8 cellular contexts compared by ENCODE assay signal in the genomic region with DNA sequence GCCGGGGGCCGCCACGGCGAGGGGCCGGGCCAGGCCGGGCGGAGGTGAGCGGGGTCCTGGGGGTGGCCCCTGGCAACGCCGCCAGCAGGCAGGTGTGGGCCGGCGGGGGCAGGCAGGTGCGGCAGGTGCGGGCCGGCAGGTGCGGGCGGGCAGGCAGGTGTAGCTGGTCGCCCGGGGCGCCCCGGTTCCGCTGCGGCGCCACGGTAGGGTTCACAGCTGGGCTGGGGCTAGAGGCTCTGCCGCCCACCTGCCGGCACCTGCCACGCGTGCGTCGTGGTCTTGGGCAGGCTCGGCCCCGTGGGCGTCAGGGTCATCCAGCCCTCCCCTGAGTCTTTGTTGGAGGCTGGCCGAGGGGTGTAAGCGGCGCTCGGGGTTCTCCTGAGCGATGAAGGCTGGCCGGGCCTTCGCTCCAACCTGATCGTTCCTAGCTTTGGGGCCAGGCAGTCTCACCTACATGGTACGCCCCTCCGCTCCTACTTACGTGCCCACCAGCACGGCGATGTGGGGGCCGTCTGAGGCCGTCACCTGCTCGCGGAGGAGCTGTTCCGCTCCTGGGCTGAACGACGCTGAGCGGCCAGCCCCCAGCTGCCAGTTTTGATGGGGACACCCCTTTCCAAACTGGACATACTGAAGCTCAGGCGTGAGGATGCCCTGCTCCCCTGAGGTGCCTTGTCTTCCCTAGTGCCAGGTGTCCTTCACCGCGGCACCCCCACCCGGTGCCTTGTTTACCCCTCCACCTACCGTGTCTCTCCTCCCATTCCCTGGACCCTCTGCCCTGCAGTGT. TPM values are rescaled to one million over a fixed set of nuclear protein-coding genes. Genes with fewer than 3 reads are reported as not detected.
DNase-seq lines count a peak whose midpoint lies in the region; ATAC-seq, FAIRE-seq and TF ChIP-seq lines count a peak whose summit lies in the region.

No MANE protein-coding gene starts in this region.

- H3K79me1 ChIP-seq in mesenchymal stem cell (replicated peaks; ENCODE audit: low read length, poor library complexity, severe bottlenecking) = peaks cover 8% of the 10 kb centered on the region

- H4K8ac ChIP-seq in mesenchymal stem cell (ENCODE audit: low read length) = peak overlapping the region; percentile 79

- no peaks in the 10 kb centered on the region for H3K9me3 ChIP-seq in GM12878 (replicated peaks; ENCODE audit: control insufficient read depth, insufficient read depth, low read length)
- H3K9me3 ChIP-seq in mesenchymal stem cell (ENCODE audit: control insufficient read depth, low read length) = no peaks in the 10 kb centered on the region
- H3K9me3 ChIP-seq in upper lobe of left lung = no peaks in the 10 kb centered on the region

- TF ChIP-seq EP300 in GM12878 (IDR thresholded peaks at IDR 0.05; ENCODE audit: borderline replicate concordance in 1 of 2, control insufficient read depth in 1 of 2, low read depth in 2 of 2, low read length in 2 of 2) = no peak
- TF ChIP-seq EP300 in upper lobe of left lung (IDR thresholded peaks at IDR 0.05) = no peak

- no peak overlapping the region for H2AFZ ChIP-seq in GM12878 (ENCODE audit: control insufficient read depth, low read depth, low read length)
- H2AFZ ChIP-seq in mesenchymal stem cell (ENCODE audit: low read depth, low read length) = peak overlapping the region; percentile 65

- DNase-seq in NCI-H2081 (lab: John Stamatoyannopoulos, UW) = peak; percentile 87 to 88
- no peak for DNase-seq in NCI-H2081 treated with DMSO at 0.1 percent for 48 hours (lab: John Stamatoyannopoulos, UW)
- no peak for DNase-seq in LNCaP clone FGC (ENCODE audit: low read depth)
- DNase-seq in GM12878 (ENCODE audit: low read depth, low spot score) = no peak
- DNase-seq in mesenchymal stem cell = no peak
- peak in 1 of 2 donors; percentile 75 for DNase-seq in upper lobe of left lung
- no peak for DNase-seq in AG20443 (ENCODE audit: low spot score)

- H3K4me2 ChIP-seq in GM12878 (ENCODE audit: control insufficient read depth, insufficient read depth) (peak overlapping the region; percentile 35), mesenchymal stem cell (ENCODE audit: low read length, poor library complexity, severe bottlenecking) (peak overlapping the region; percentile 87)

- peak overlapping the region in 1 of 2 experiments; percentile 43 for H2BK12ac ChIP-seq in mesenchymal stem cell (ENCODE audit: low read length in 2 of 2)

- H3K27me3 ChIP-seq in GM12878 (replicated peaks in 1 of 2; ENCODE audit: control insufficient read depth in 2 of 2, insufficient read depth in 2 of 2, low read length in 1 of 2) = no peaks in the 10 kb centered on the region
- no peaks in the 10 kb centered on the region for H3K27me3 ChIP-seq in mesenchymal stem cell (ENCODE audit: control insufficient read depth in 1 of 2, insufficient read depth in 1 of 2, low read length in 2 of 2)
- no peaks in the 10 kb centered on the region for H3K27me3 ChIP-seq in upper lobe of left lung

- peak; percentile 9 for ATAC-seq in GM21619 (IDR thresholded peaks at IDR 0.05; ENCODE audit: unreplicated experiment)
- ATAC-seq in GM12878 = peak; percentile 9
- ATAC-seq in upper lobe of left lung (ENCODE audit: low FRiP score in 2 of 2) = no peak

- in situ Hi-C loops in GM12878 (cut with MboI) = no loop called here

- CTCF ChIA-PET in GM12878 (lab: Yijun Ruan, JAX) = interaction anchor here (1.1 to 4.1 kb wide), 7 partner anchors 14 to 387 kb away, joined by 3 to 23 read pairs (median 10); partner anchors contain the start of gene H2AZ2

- TF ChIP-seq CTCF in LNCaP clone FGC (IDR thresholded peaks at IDR 0.05; ENCODE audit: control insufficient read depth, extremely low read depth, insufficient read depth) = no peak
- no peak for TF ChIP-seq CTCF in GM12878 (IDR thresholded peaks at IDR 0.05 in 2 of 3, conservative IDR thresholded peaks at IDR 0.05 in 1 of 3; ENCODE audit: control insufficient read depth in 2 of 3, extremely low read depth in 1 of 3, insufficient read depth in 1 of 3, low read depth in 3 of 3, low read length in 3 of 3)
- no peak for TF ChIP-seq CTCF in upper lobe of left lung (IDR thresholded peaks at IDR 0.05)

- H2BK5ac ChIP-seq in mesenchymal stem cell (ENCODE audit: low read depth, low read length, poor library complexity, severe bottlenecking) = no peak overlapping the region

- H3K23ac ChIP-seq in mesenchymal stem cell (ENCODE audit: low read length in 2 of 2) = peak overlapping the region in 1 of 2 experiments; percentile 83

- peak overlapping the region in 1 of 2 experiments; percentile 99 for H3K14ac ChIP-seq in mesenchymal stem cell (ENCODE audit: low read length in 2 of 2)

- H3K4me1 ChIP-seq in GM12878 (ENCODE audit: control insufficient read depth, insufficient read depth, low read length) (peaks cover 22% of the 10 kb centered on the region), mesenchymal stem cell (ENCODE audit: control insufficient read depth, insufficient read depth, low read depth, low read length) (peaks cover 22% of the 10 kb centered on the region), upper lobe of left lung (peaks cover 36 to 48% (median 40%) of the 10 kb centered on the region in 4 donors)

- no peak for TF ChIP-seq RAD21 in GM12878 (IDR thresholded peaks at IDR 0.05; ENCODE audit: insufficient read depth, low read depth, low read length)

- H3K4ac ChIP-seq in mesenchymal stem cell (ENCODE audit: low read depth in 1 of 2, low read length in 2 of 2) = peak overlapping the region; percentile 88 to 90

- whole genome bisulfite sequencing in GM12878 (ENCODE audit: insufficient coverage, insufficient replicate concordance, low lambda C conversion rate, missing lambda C conversion rate) = 2% methylated on average over 53 of the region's 60 CpGs
- 7% methylated on average over 46 of the region's 60 CpGs for whole genome bisulfite sequencing in mesenchymal stem cell
- WGBS in upper lobe of left lung, 2 donors = 1 to 4% methylated on average over 6 to 21 of the region's 60 CpGs

- POLR2A ChIA-PET in GM12878 (lab: Charles Lee) = interaction anchor here (0.6 to 5.1 kb wide), 20 partner anchors 11 to 277 kb away, joined by 3 to 55 read pairs (median 9); partner anchors contain the start of genes CCM2, H2AZ2, OGDH and PURB

- H3K27ac ChIP-seq in GM12878 (ENCODE audit: control insufficient read depth, insufficient read depth) = peak overlapping the region; percentile 92
- H3K27ac ChIP-seq in mesenchymal stem cell (ENCODE audit: low read length, poor library complexity, severe bottlenecking) = no peak overlapping the region
- peak overlapping the region; percentile 95 to 98 (median 97) for H3K27ac ChIP-seq in upper lobe of left lung

- H3K36me3 ChIP-seq in GM12878 (ENCODE audit: control insufficient read depth in 2 of 2, insufficient read depth in 2 of 2, low read length in 1 of 2) (peaks cover 0 to 7% of the 10 kb centered on the region in 2 experiments; a peak in 2 of 4 replicates), mesenchymal stem cell (ENCODE audit: control insufficient read depth in 1 of 2, insufficient read depth in 2 of 2, low read depth in 1 of 2, low read length in 2 of 2) (peaks cover 4 to 7% of the 10 kb centered on the region in 2 experiments), upper lobe of left lung (peaks cover 0 to 4% (median 1%) of the 10 kb centered on the region in 4 donors)

- peak overlapping the region; percentile 78 for H2BK15ac ChIP-seq in mesenchymal stem cell (ENCODE audit: low read depth, poor library complexity, severe bottlenecking)

- peak overlapping the region in 1 of 2 experiments; percentile 87 for H3K18ac ChIP-seq in mesenchymal stem cell (ENCODE audit: low read depth in 1 of 2, low read length in 2 of 2)

- peak overlapping the region; percentile 44 for H2AK5ac ChIP-seq in mesenchymal stem cell (ENCODE audit: low read length, severe bottlenecking)

- SMC1A ChIA-PET in GM12878 (lab: Charles Lee; ENCODE audit: uncharacterized antibody, unreplicated experiment) = interaction anchor here (0.6 to 5.4 kb wide), 16 partner anchors 13 to 175 kb away, joined by 3 to 79 read pairs (median 4); partner anchors contain the start of genes DDX56 and OGDH

- H4K20me1 ChIP-seq in GM12878 (ENCODE audit: control insufficient read depth, insufficient read depth) = no peaks in the 10 kb centered on the region

- H3K4me3 ChIP-seq in LNCaP clone FGC (ENCODE audit: low read depth, low read length) = peak overlapping the region; percentile 80
- H3K4me3 ChIP-seq in GM12878 = peak overlapping the region; percentile 92
- peak overlapping the region; percentile 94 to 97 for H3K4me3 ChIP-seq in mesenchymal stem cell (ENCODE audit: insufficient read depth in 1 of 2, low read depth in 1 of 2, low read length in 2 of 2)
- H3K4me3 ChIP-seq in upper lobe of left lung = peak overlapping the region; percentile 67 to 99 (median 96)

- TF ChIP-seq POLR2A in GM12878 (IDR thresholded peaks at IDR 0.05; ENCODE audit: low read depth, low read length) (peak; percentile 69; the same call in 1 of the 2 replicates), upper lobe of left lung (IDR thresholded peaks at IDR 0.05) (no peak)

- RAD21 ChIA-PET in GM12878 (lab: Charles Lee; ENCODE audit: unreplicated experiment) = interaction anchor here (0.9 to 6.6 kb wide), 12 partner anchors 12 to 161 kb away, joined by 3 to 107 read pairs (median 8); partner anchors contain the start of genes H2AZ2 and OGDH

- no TSS peak for BruUV-seq in GM12878 (replicated peaks; lab: Mats Ljungman, UMichigan)

- peak overlapping the region; percentile 93 for H4K91ac ChIP-seq in mesenchymal stem cell (ENCODE audit: low read length)

- FAIRE-seq in GM12878 (lab: Jason Lieb, UNC) = no peak

- peaks cover 56% of the 10 kb centered on the region for H3K79me2 ChIP-seq in GM12878 (ENCODE audit: control insufficient read depth, insufficient read depth, low read length)

- H3K9ac ChIP-seq in GM12878 (ENCODE audit: control insufficient read depth, insufficient read depth, low read length) (peak overlapping the region; percentile 76), mesenchymal stem cell (ENCODE audit: low read length) (peak overlapping the region; percentile 84)

- intact Hi-C loops in GM12878 (cut with micrococcal nuclease; ENCODE audit: unreplicated experiment) = no loop called here

- H2BK120ac ChIP-seq in mesenchymal stem cell (ENCODE audit: low read depth, low read length) = peak overlapping the region; percentile 98

RNA-seq across cellular contexts. Expression of gene ZMIZ2, which starts 0.5 kb away (rescaled TPM):
- 287 and 327 TPM in 2 replicates for total RNA-seq in GM12878 (2013; cell fraction: nucleolus; rRNA removed)
- 22.4 and 23.9 TPM in 2 replicates for total RNA-seq in GM12878 (2014; rRNA removed)
- total RNA-seq in GM12878 (2014; rRNA removed; fragmentation: Illumina TruSeq; extraction: Trizol) = 12.6 and 13.4 TPM in 2 replicates
- 127 and 158 TPM in 2 replicates for total RNA-seq in GM12878 (2021)
- polyA plus RNA-seq in GM12878 (2011; ENCODE audit: low read depth) = 73.8 TPM
- polyA plus RNA-seq in GM12878 (2011; rRNA removed) = 9.9 and 20.5 TPM in 2 replicates
- 13.0 and 19.1 TPM in 2 replicates for polyA plus RNA-seq in GM12878 (2011; cell fraction: cytosol; rRNA removed)
- 376 and 416 TPM in 2 replicates for polyA plus RNA-seq in GM12878 (2011; cell fraction: nucleus; rRNA removed)
- polyA plus RNA-seq in GM12878 (2012) = 90.6 and 196 TPM in 2 replicates
- polyA plus RNA-seq in GM12878 (2014; fragmentation: Illumina TruSeq; extraction: Trizol) = 20.0 and 47.0 TPM in 2 replicates
- polyA plus RNA-seq in GM12878 (2014; fragmentation: Nextera tagmentation; extraction: Ambion mirVana) = 1 to 10 TPM in 1 of 2 experiments, under 1 TPM in 1; 0.71 to 1.5 TPM
- 68.1 and 79.0 TPM in 2 replicates for polyA plus RNA-seq in GM12878 (2014; rRNA removed)
- polyA plus RNA-seq in GM12878 (2016; fragmentation: Nextera tagmentation; extraction: Ambion mirVana) = 1 to 10 TPM; 6.8 to 7.5 TPM
- polyA minus RNA-seq in GM12878 (2011; rRNA and poly(A)+ RNA removed) = 28.2 and 51.1 TPM in 2 replicates
- 16.3 and 17.5 TPM in 2 replicates for polyA minus RNA-seq in GM12878 (2011; cell fraction: cytosol; rRNA and poly(A)+ RNA removed)
- 87.9 and 145 TPM in 2 replicates for polyA minus RNA-seq in GM12878 (2011; cell fraction: nucleus; rRNA and poly(A)+ RNA removed)
- polyA plus RNA-seq in mesenchymal stem cell (2013, experiment 1 of 2) = 38.9 TPM
- 36.0 TPM for polyA plus RNA-seq in mesenchymal stem cell (2013, experiment 2 of 2)
- total RNA-seq in upper lobe of left lung = 100 to 1,000 TPM in 2 of 6 donors, 10 to 100 TPM in 4; 27.0 to 161 (median 85.7) TPM

RNA-seq across cellular contexts. Expression of gene PPIA, which starts 47.3 kb away (rescaled TPM):
- total RNA-seq in GM12878 (2013; cell fraction: nucleolus; rRNA removed) = 199 and 207 TPM in 2 replicates
- total RNA-seq in GM12878 (2014; rRNA removed) (4,456 and 4,588 TPM in 2 replicates), GM12878 (2014; rRNA removed; fragmentation: Illumina TruSeq; extraction: Trizol) (4,167 and 4,257 TPM in 2 replicates), GM12878 (2021) (2,712 and 2,761 TPM in 2 replicates), upper lobe of left lung (1,000 to 10,000 TPM in 5 of 6 donors, 100 to 1,000 TPM in 1; 351 to 1,606 (median 1,253) TPM)
- 2,354 TPM for polyA plus RNA-seq in GM12878 (2011; ENCODE audit: low read depth)
- polyA plus RNA-seq in GM12878 (2011; rRNA removed) (5,180 and 5,731 TPM in 2 replicates), GM12878 (2014; fragmentation: Illumina TruSeq; extraction: Trizol) (7,982 and 8,071 TPM in 2 replicates), GM12878 (2014; fragmentation: Nextera tagmentation; extraction: Ambion mirVana) (1,000 to 10,000 TPM; 4,393 to 4,550 TPM), GM12878 (2014; rRNA removed) (5,467 and 5,874 TPM in 2 replicates), GM12878 (2016; fragmentation: Nextera tagmentation; extraction: Ambion mirVana) (1,000 to 10,000 TPM; 5,978 to 5,991 TPM)
- polyA plus RNA-seq in GM12878 (2011; cell fraction: cytosol; rRNA removed) = 5,694 and 5,820 TPM in 2 replicates
- 2,120 and 2,526 TPM in 2 replicates for polyA plus RNA-seq in GM12878 (2011; cell fraction: nucleus; rRNA removed)
- 2,415 and 3,182 TPM in 2 replicates for polyA plus RNA-seq in GM12878 (2012)
- 2,105 and 2,245 TPM in 2 replicates for polyA minus RNA-seq in GM12878 (2011; rRNA and poly(A)+ RNA removed)
- 516 and 593 TPM in 2 replicates for polyA minus RNA-seq in GM12878 (2011; cell fraction: cytosol; rRNA and poly(A)+ RNA removed)
- polyA minus RNA-seq in GM12878 (2011; cell fraction: nucleus; rRNA and poly(A)+ RNA removed) = 234 and 319 TPM in 2 replicates
- 2,030 TPM for polyA plus RNA-seq in mesenchymal stem cell (2013, experiment 1 of 2)
- polyA plus RNA-seq in mesenchymal stem cell (2013, experiment 2 of 2) = 2,181 TPM

Comparison
In these comparisons a context has a peak if more than half of its experiments do, and no peak if none do; other contexts are left out.
1. DNase-seq: peak in NCI-H2081 (2 of 2); none in NCI-H2081 treated with DMSO at 0.1 percent for 48 hours (single experiment), LNCaP clone FGC (single experiment), GM12878 (single experiment), mesenchymal stem cell (single experiment) and AG20443 (single experiment).
2. ATAC-seq: peak in GM21619 (single experiment) and GM12878 (single experiment); none in upper lobe of left lung (0 of 2).
3. Peak in every context shown above with its lines, with median percentiles within 50 percentile points of each other: H3K4me3 ChIP-seq.